ENCODE assay signal across 16 cellular contexts in genomic region chr2:128299628-128300027, GRCh38. TPM values are rescaled to one million over a fixed set of nuclear protein-coding genes. Genes with fewer than 3 reads are reported as not detected.
DNase-seq lines count a peak whose midpoint lies in the region; ATAC-seq and TF ChIP-seq lines count a peak whose summit lies in the region.
"Had no signal": no experiment of that assay in that cellular context is flagged by ENCODE, and none has a peak within 500 bp of the region (broad histone marks: within the 10 kb centered on the region; RNA-seq: fewer than 3 reads in every experiment).

No MANE protein-coding gene starts in this region.

- H3K18ac ChIP-seq in IMR-90 (ENCODE audit: low read depth, low read length): peak overlapping the region; percentile 57

- no peak overlapping the region for H2AK9ac ChIP-seq in IMR-90 (replicated peaks; ENCODE audit: low read depth, low read length, poor library complexity)

- TF ChIP-seq RAD21 in IMR-90 (IDR thresholded peaks at IDR 0.05; ENCODE audit: low read length): no peak
- no peak for TF ChIP-seq RAD21 in liver (IDR thresholded peaks at IDR 0.05)

- POLR2A ChIA-PET in IMR-90 (lab: Charles Lee; ENCODE audit: unreplicated experiment) (no interaction called here), RWPE1 (lab: Yijun Ruan, JAX; ENCODE audit: low non-redundant PET) (no interaction called here)

- no peak overlapping the region; the same call in none of the 2 replicates for H2BK20ac ChIP-seq in IMR-90 (ENCODE audit: low read depth, low read length)

- H3K4me3 ChIP-seq in IMR-90 (ENCODE audit: insufficient read depth, low read depth, low read length): no peak overlapping the region
- H3K4me3 ChIP-seq in liver (ENCODE audit: low read depth in 1 of 3, low read length in 3 of 3): no peak overlapping the region
- no peak overlapping the region for H3K4me3 ChIP-seq in transverse colon
- H3K4me3 ChIP-seq in body of pancreas: no peak overlapping the region
- H3K4me3 ChIP-seq: MG63 had no signal

- peak overlapping the region; percentile 26 to 66; a peak in 2 of 4 replicates for H4K8ac ChIP-seq in IMR-90 (ENCODE audit: low read depth in 2 of 2, low read length in 2 of 2)

- peaks cover 53% of the 10 kb centered on the region for H3K9me1 ChIP-seq in IMR-90 (ENCODE audit: insufficient read depth, low read length)

- ATAC-seq in IMR-90 (ENCODE audit: low read depth) (no peak), HG03159 (IDR thresholded peaks at IDR 0.05; ENCODE audit: unreplicated experiment) (no peak), body of pancreas (no peak)

- peaks cover 53 to 89% of the 10 kb centered on the region in 2 experiments for H3K79me1 ChIP-seq in IMR-90 (ENCODE audit: low read depth in 1 of 2, low read length in 2 of 2)

- H3K27ac ChIP-seq in IMR-90 (ENCODE audit: insufficient read depth, low read length) (peak overlapping the region; percentile 96), RWPE1 (peak overlapping the region; percentile 9; the same call in 1 of the 2 replicates), liver (ENCODE audit: low read depth in 1 of 2, low read length in 2 of 2) (peak overlapping the region; percentile 3 to 15), transverse colon (no peak overlapping the region), body of pancreas (no peak overlapping the region)
- H3K27ac ChIP-seq: KMS-11 had no signal

- no TSS peak for BruUV-seq in IMR-90 (replicated peaks; lab: Mats Ljungman, UMichigan)

- no peak overlapping the region for H3K56ac ChIP-seq in IMR-90 (ENCODE audit: extremely low read depth, insufficient read depth, low read length)

- TF ChIP-seq POLR2A in IMR-90 (IDR thresholded peaks at IDR 0.05; ENCODE audit: low read depth, low read length) (no peak), transverse colon (IDR thresholded peaks at IDR 0.05) (no peak), body of pancreas (IDR thresholded peaks at IDR 0.05) (no peak)

- no peak overlapping the region for H3K4me2 ChIP-seq in IMR-90 (ENCODE audit: low read depth, low read length)
- H3K4me2 ChIP-seq: KMS-11 had no signal

- H3K36me3 ChIP-seq in IMR-90 (ENCODE audit: control insufficient read depth, insufficient read depth, low read length) (peaks cover 36% of the 10 kb centered on the region), liver (ENCODE audit: control insufficient read depth in 4 of 4, insufficient read depth in 3 of 4, low read depth in 1 of 4, low read length in 3 of 4) (no peaks in the 10 kb centered on the region), transverse colon (no peaks in the 10 kb centered on the region), body of pancreas (replicated peaks in 1 of 2; ENCODE audit: insufficient read depth in 1 of 2, low read depth in 2 of 2) (no peaks in the 10 kb centered on the region)
- H3K36me3 ChIP-seq: MG63 had no signal

- peak; percentile 81 for DNase-seq in DMS 273 (lab: John Stamatoyannopoulos, UW; ENCODE audit: unreplicated experiment)
- no peak for DNase-seq in IMR-90
- DNase-seq in RWPE1 (ENCODE audit: low spot score): no peak
- DNase-seq in D341Med (ENCODE audit: low spot score): no peak
- no peak for DNase-seq in transverse colon
- DNase-seq in body of pancreas: no peak
- DNase-seq: AML-193, GF-D8, GOT3, MG63, NCI-H1092 treated with DMSO at 0.1 percent for 48 hours, NCI-H187 treated with DMSO at 0.1 percent for 48 hours, RPMI8226 had no signal

- no peaks in the 10 kb centered on the region for H3K27me3 ChIP-seq in IMR-90 (ENCODE audit: control insufficient read depth, insufficient read depth, low read length)
- H3K27me3 ChIP-seq in liver (ENCODE audit: control insufficient read depth in 4 of 4, insufficient read depth in 4 of 4, low read length in 3 of 4): no peaks in the 10 kb centered on the region
- H3K27me3 ChIP-seq in transverse colon: no peaks in the 10 kb centered on the region
- no peaks in the 10 kb centered on the region for H3K27me3 ChIP-seq in body of pancreas
- H3K27me3 ChIP-seq: MG63 had no signal

- 93% methylated on average over 2 of the region's 11 CpGs; no CpG with 5 or more reads in 1 of the 2 experiments for WGBS in IMR-90 (ENCODE audit: extremely low coverage in 2 of 2, insufficient read length in 1 of 2), 2 experiments
- WGBS in liver: 84% methylated on average over 11 of the region's 11 CpGs
- WGBS in transverse colon (ENCODE audit: low coverage in 1 of 2), 2 donors: 85% methylated on average over 11 of the region's 11 CpGs; no CpG with 5 or more reads in 1 of the 2 donors
- 87% methylated on average over 6 of the region's 11 CpGs; no CpG with 5 or more reads in 1 of the 2 donors for WGBS in body of pancreas, 2 donors

- peaks cover 58% of the 10 kb centered on the region for H3K4me1 ChIP-seq in IMR-90 (ENCODE audit: control insufficient read depth, insufficient read depth, low read length)
- peaks cover 4 to 30% (median 19%) of the 10 kb centered on the region in 4 donors for H3K4me1 ChIP-seq in liver (ENCODE audit: control insufficient read depth in 4 of 4, insufficient read depth in 4 of 4, low read length in 3 of 4)
- H3K4me1 ChIP-seq in transverse colon: peaks cover 17 to 30% (median 21%) of the 10 kb centered on the region in 4 donors
- H3K4me1 ChIP-seq in body of pancreas: peaks cover 42% of the 10 kb centered on the region

- H2AFZ ChIP-seq in IMR-90 (replicated peaks; ENCODE audit: low read length, poor library complexity): peak overlapping the region; percentile 35

- TF ChIP-seq CTCF in IMR-90 (conservative IDR thresholded peaks at IDR 0.05; ENCODE audit: low read depth, low read length): no peak
- TF ChIP-seq CTCF in RWPE1 (conservative IDR thresholded peaks at IDR 0.05; ENCODE audit: low read depth): no peak
- no peak for TF ChIP-seq CTCF in liver (IDR thresholded peaks at IDR 0.05; ENCODE audit: low read depth, low read length, missing input control)
- no peak for TF ChIP-seq CTCF in transverse colon (IDR thresholded peaks at IDR 0.05)
- TF ChIP-seq CTCF in body of pancreas (IDR thresholded peaks at IDR 0.05): no peak

- CTCF ChIA-PET in IMR-90 (lab: Yijun Ruan, JAX): interaction anchor here (1.1 kb wide), 1 partner anchor 40 kb away, joined by 3 read pairs; no protein-coding TSS in a partner anchor
- CTCF ChIA-PET in RWPE1 (lab: Yijun Ruan, JAX): no interaction called here

- H2BK5ac ChIP-seq in IMR-90 (ENCODE audit: low read depth, low read length, poor library complexity, severe bottlenecking): peak overlapping the region; percentile 48

- peak overlapping the region; percentile 97; the same call in 1 of the 2 replicates for H2AK5ac ChIP-seq in IMR-90 (ENCODE audit: low read depth, low read length)

- H2BK15ac ChIP-seq in IMR-90 (ENCODE audit: low read depth, low read length): peak overlapping the region; percentile 21; the same call in 1 of the 3 replicates

- peak overlapping the region; percentile 100 for H4K91ac ChIP-seq in IMR-90 (ENCODE audit: insufficient read depth, low read depth, low read length)

- H2BK120ac ChIP-seq in IMR-90 (ENCODE audit: low read depth, low read length): peak overlapping the region; percentile 99

- H3K23ac ChIP-seq in IMR-90 (ENCODE audit: low read depth, low read length): no peak overlapping the region

- H3K14ac ChIP-seq in IMR-90 (replicated peaks; ENCODE audit: low read depth, low read length): peak overlapping the region; percentile 25; the same call in 1 of the 2 replicates

- TF ChIP-seq EP300 in transverse colon (IDR thresholded peaks at IDR 0.05; ENCODE audit: low read depth): no peak

- intact Hi-C loops in IMR-90 (cut with micrococcal nuclease) (no loop called here), transverse colon (cut with DNase I; ENCODE audit: low total_unique reads) (no loop called here), body of pancreas (cut with DNase I) (no loop called here)

- peaks cover 58% of the 10 kb centered on the region for H4K20me1 ChIP-seq in IMR-90 (ENCODE audit: insufficient read depth, low read length)

- H3K9me3 ChIP-seq in IMR-90 (ENCODE audit: control insufficient read depth, insufficient read depth, low read length): no peaks in the 10 kb centered on the region
- no peaks in the 10 kb centered on the region for H3K9me3 ChIP-seq in liver (ENCODE audit: control insufficient read depth in 4 of 4, low read length in 3 of 4)
- H3K9me3 ChIP-seq in transverse colon: no peaks in the 10 kb centered on the region
- no peaks in the 10 kb centered on the region for H3K9me3 ChIP-seq in body of pancreas
- H3K9me3 ChIP-seq: MG63 had no signal

- H3K9ac ChIP-seq in IMR-90 (ENCODE audit: low read depth, low read length) (peak overlapping the region; percentile 28), liver (ENCODE audit: low read depth in 1 of 2, low read length in 2 of 2) (no peak overlapping the region)
- H3K9ac ChIP-seq: KMS-11 had no signal

- dilution Hi-C loops in IMR-90 (cut with HindIII; ENCODE audit: low sequenced_read_pairs, unreplicated experiment): no loop called here

- H3K4ac ChIP-seq in IMR-90 (ENCODE audit: low read depth, low read length): peak overlapping the region; percentile 99

- in situ Hi-C loops in IMR-90 (cut with MboI; ENCODE audit: low sequenced_read_pairs): loop anchor here (25.0 kb wide), 1 partner anchor 412 kb away; the partner anchor contains the start of gene AMMECR1L
- in situ Hi-C loops in transverse colon (cut with MboI; ENCODE audit: low pct_ligation_motif_present in 1 of 4, low pct_unique_long_range_greater_than_20kb in 1 of 4, low sequenced_read_pairs in 3 of 4): no loop called here

- H4K5ac ChIP-seq in IMR-90 (ENCODE audit: low read depth, low read length): peak overlapping the region; percentile 68

TF ChIP-seq in IMR-90, 13 proteins besides CTCF, POLR2A, EP300 and RAD21 (continues in another document):
- TF ChIP-seq MXI1 (IDR thresholded peaks at IDR 0.05; ENCODE audit: borderline replicate concordance, low read depth, low read length) (no peak), SMC3 (IDR thresholded peaks at IDR 0.05; ENCODE audit: low read depth, low read length) (no peak), FOS (IDR thresholded peaks at IDR 0.05; ENCODE audit: low read depth, low read length) (no peak)

TF ChIP-seq in liver, 16 proteins besides CTCF, POLR2A, EP300 and RAD21:
- TF ChIP-seq SP1 (IDR thresholded peaks at IDR 0.05) (no peak), TAF1 (conservative IDR thresholded peaks at IDR 0.05) (no peak)

RNA-seq across cellular contexts. Expression of gene HS6ST1, which starts 19.0 kb away (rescaled TPM):
- 29.7 and 29.9 TPM in 2 replicates for total RNA-seq in IMR-90 (2012; rRNA removed)
- 36.9 and 39.7 TPM in 2 replicates for polyA plus RNA-seq in IMR-90 (2012; rRNA removed)
- 22.1 and 48.3 TPM in 2 replicates for polyA plus RNA-seq in IMR-90 (2012; cell fraction: cytosol; rRNA removed)
- 21.0 and 34.4 TPM in 2 replicates for polyA plus RNA-seq in IMR-90 (2012; cell fraction: nucleus; rRNA removed; ENCODE audit: low replicate concordance)
- 10 to 100 TPM; 19.1 to 31.9 TPM for total RNA-seq in liver
- 10 to 100 TPM; 17.9 to 31.7 TPM for polyA plus RNA-seq in liver
- 10 to 100 TPM; 16.1 to 38.6 (median 26.5) TPM for total RNA-seq in transverse colon
- total RNA-seq in body of pancreas: 10 to 100 TPM; 25.4 to 44.8 TPM

Comparison
In these comparisons a context has a peak if more than half of its experiments do, and no peak if none do; other contexts are left out.
1. H3K27ac ChIP-seq: peak in IMR-90 (single experiment), RWPE1 (single experiment) and liver (2 of 2); none in transverse colon (0 of 4) and body of pancreas (0 of 4).